In the genomic region with DNA sequence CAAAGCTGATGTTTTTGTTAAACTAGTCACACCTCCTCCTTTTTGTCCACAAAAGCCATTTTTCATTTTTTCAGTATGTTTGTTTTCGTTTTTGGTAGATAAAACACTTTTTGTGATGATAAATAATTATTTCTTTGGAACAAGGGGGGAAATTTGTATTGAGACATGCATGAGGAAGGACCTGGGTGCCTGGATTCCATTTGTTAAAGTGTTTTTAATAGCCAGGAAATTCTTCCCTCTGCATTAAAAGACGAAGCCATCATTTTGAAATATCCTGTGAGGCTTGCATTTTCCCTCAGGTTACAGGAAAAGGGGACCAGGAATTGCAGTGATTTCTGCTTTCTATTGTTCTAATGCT, we compare ENCODE assay signal across 15 cellular contexts. TPM values are rescaled to one million over a fixed set of nuclear protein-coding genes. Genes with fewer than 3 reads are reported as not detected.
A peak's percentile ranks its signal among the peaks of the same experiment; 100 is the strongest.
DNase-seq lines count a peak whose midpoint lies in the region; ATAC-seq, FAIRE-seq and TF ChIP-seq lines count a peak whose summit lies in the region.
"Had no signal": no experiment of that assay in that cellular context is flagged by ENCODE, and none has a peak within 500 bp of the region (broad histone marks: within the 10 kb centered on the region; RNA-seq: fewer than 3 reads in every experiment).

No MANE protein-coding gene starts in this region.

- H3K9me2 ChIP-seq in PC-3 (replicated peaks; ENCODE audit: low read length) = no peaks in the 10 kb centered on the region

- H3K27ac ChIP-seq in HepG2 (ENCODE audit: extremely low read length, insufficient read depth, low read length) = no peak overlapping the region
- no peak overlapping the region for H3K27ac ChIP-seq in right lobe of liver
- H3K27ac ChIP-seq in PC-3 (ENCODE audit: low read length) = no peak overlapping the region
- H3K27ac ChIP-seq in lower lobe of right lung = peak overlapping the region; percentile 21
- H3K27ac ChIP-seq in tibial artery = peak overlapping the region; percentile 11 to 12
- H3K27ac ChIP-seq: ovary, WERI-Rb-1 had no signal

- ATAC-seq in HepG2 (no peak), right lobe of liver (no peak), PC-3 (no peak), lower lobe of right lung (no peak)

- POLR2A ChIA-PET in HepG2 (lab: Yijun Ruan, JAX) (interaction anchor here (0.7 to 6.9 kb wide), 7 partner anchors 9 to 576 kb away, joined by 3 to 225 read pairs (median 7); partner anchors contain the start of genes CYP20A1 and RAPH1), PC-3 (lab: Charles Lee; ENCODE audit: unreplicated experiment) (no interaction called here)

- H3K79me2 ChIP-seq in HepG2 (ENCODE audit: insufficient read depth, low read length) (no peaks in the 10 kb centered on the region), PC-3 (ENCODE audit: low read length) (no peaks in the 10 kb centered on the region)

- TF ChIP-seq CTCF in HepG2 (CRISPR knock-in tag; IDR thresholded peaks at IDR 0.05) (no peak), right lobe of liver (IDR thresholded peaks at IDR 0.05) (no peak), PC-3 (conservative IDR thresholded peaks at IDR 0.05; ENCODE audit: low read depth, low read length) (no peak; the same call in 1 of the 2 replicates), lower lobe of right lung (IDR thresholded peaks at IDR 0.05) (no peak), tibial artery (IDR thresholded peaks at IDR 0.05) (no peak), D721Med (IDR thresholded peaks at IDR 0.05; ENCODE audit: insufficient read depth, missing control alignments) (no peak)

- H3K4me3 ChIP-seq in HepG2 (replicated peaks in 1 of 3; ENCODE audit: insufficient read depth in 1 of 3, low read depth in 2 of 3, low read length in 3 of 3) (no peak overlapping the region), right lobe of liver (no peak overlapping the region), PC-3 (ENCODE audit: low read length) (no peak overlapping the region), lower lobe of right lung (no peak overlapping the region), tibial artery (no peak overlapping the region)
- H3K4me3 ChIP-seq: gastrocnemius medialis, ovary, stomach had no signal

- BruUV-seq in HepG2 (replicated peaks; lab: Mats Ljungman, UMichigan) = no TSS peak
- no TSS peak for BruUV-seq in PC-3 (replicated peaks; lab: Mats Ljungman, UMichigan)

- H3K4me2 ChIP-seq in HepG2 (ENCODE audit: low read depth, low read length) (peak overlapping the region; percentile 73), PC-3 (ENCODE audit: low read length) (peak overlapping the region; percentile 88)

- H3K9me3 ChIP-seq in HepG2 (ENCODE audit: low read length) (no peaks in the 10 kb centered on the region), right lobe of liver (no peaks in the 10 kb centered on the region), PC-3 (ENCODE audit: low read length) (no peaks in the 10 kb centered on the region), lower lobe of right lung (no peaks in the 10 kb centered on the region), tibial artery (no peaks in the 10 kb centered on the region)
- H3K9me3 ChIP-seq: gastrocnemius medialis, ovary, stomach had no signal

- H3K9ac ChIP-seq in HepG2 (ENCODE audit: insufficient read depth, low read depth, low read length) (no peak overlapping the region), PC-3 (ENCODE audit: low read length) (no peak overlapping the region)

- CTCF ChIA-PET in HepG2 (lab: Yijun Ruan, JAX; ENCODE audit: low intra/inter-chr PET ratio, low total read pairs) (interaction anchor here (1.3 to 2.9 kb wide), 4 partner anchors 95 to 590 kb away, joined by 4 to 17 read pairs (median 7); no protein-coding TSS in a partner anchor), PC-3 (lab: Charles Lee) (interaction anchor here (0.6 to 1.2 kb wide), 3 partner anchors 166 to 681 kb away, joined by 3 to 8 read pairs (median 4); no protein-coding TSS in a partner anchor)

- TF ChIP-seq POLR2A in HepG2 (IDR thresholded peaks at IDR 0.05; ENCODE audit: insufficient read depth in 1 of 2, low read depth in 2 of 2, low read length in 2 of 2) (no peak), right lobe of liver (IDR thresholded peaks at IDR 0.05) (no peak)

- no peak for FAIRE-seq in HepG2 (lab: Jason Lieb, UNC)
- no peak for FAIRE-seq in D721Med (lab: Jason Lieb, UNC)

- H3K4me1 ChIP-seq in HepG2 (ENCODE audit: insufficient read depth, low read length) = peaks cover 87% of the 10 kb centered on the region
- peaks cover 0 to 45% (median 7%) of the 10 kb centered on the region in 4 donors for H3K4me1 ChIP-seq in right lobe of liver
- H3K4me1 ChIP-seq in PC-3 (ENCODE audit: insufficient read depth, low read length) = peaks cover 28% of the 10 kb centered on the region
- H3K4me1 ChIP-seq in lower lobe of right lung = peaks cover 47% of the 10 kb centered on the region
- peaks cover 0 to 29% (median 21%) of the 10 kb centered on the region in 4 donors for H3K4me1 ChIP-seq in tibial artery

- TF ChIP-seq EP300 in HepG2 (IDR thresholded peaks at IDR 0.05; ENCODE audit: low read depth in 2 of 2, low read length in 2 of 2) (no peak), HepG2 (CRISPR knock-in tag; IDR thresholded peaks at IDR 0.05; ENCODE audit: borderline replicate concordance) (no peak)

- H3K27me3 ChIP-seq in HepG2 (ENCODE audit: control insufficient read depth in 1 of 2, insufficient read depth in 2 of 2, low read length in 2 of 2) (no peaks in the 10 kb centered on the region), right lobe of liver (no peaks in the 10 kb centered on the region), PC-3 (ENCODE audit: low read length) (no peaks in the 10 kb centered on the region), lower lobe of right lung (ENCODE audit: low read depth) (no peaks in the 10 kb centered on the region), tibial artery (no peaks in the 10 kb centered on the region)
- H3K27me3 ChIP-seq: gastrocnemius medialis, ovary, stomach had no signal

- in situ Hi-C loops in HepG2 (cut with HindIII; ENCODE audit: extremely low pct_ligation_motif_present, low pct_unique_long_range_greater_than_20kb) = loop anchor here (5.0 to 25.0 kb wide), 5 partner anchors 161 to 1228 kb away; partner anchors contain the start of gene CYP20A1

- intact Hi-C loops in HepG2 (cut with micrococcal nuclease; ENCODE audit: unreplicated experiment) = loop anchor here (1.0 to 10.0 kb wide), 8 partner anchors 92 to 1241 kb away; no protein-coding TSS in a partner anchor
- intact Hi-C loops in right lobe of liver (cut with DNase I) = no loop called here
- intact Hi-C loops in PC-3 (cut with micrococcal nuclease) = loop anchor here (1.0 to 5.0 kb wide), 5 partner anchors 33 to 1243 kb away; no protein-coding TSS in a partner anchor
- intact Hi-C loops in lower lobe of right lung (cut with DNase I) = no loop called here
- intact Hi-C loops in tibial artery (cut with DNase I; ENCODE audit: low total_unique reads) = loop anchor here (5.0 to 10.0 kb wide), 2 partner anchors 161 to 333 kb away; no protein-coding TSS in a partner anchor

- no peaks in the 10 kb centered on the region for H3F3A ChIP-seq in PC-3 (ENCODE audit: low read length, unreplicated experiment)

- H3K36me3 ChIP-seq in HepG2 (replicated peaks in 1 of 2; ENCODE audit: control insufficient read depth in 1 of 2, insufficient read depth in 2 of 2, low read length in 2 of 2) (no peaks in the 10 kb centered on the region), right lobe of liver (no peaks in the 10 kb centered on the region), PC-3 (ENCODE audit: low read depth, low read length) (no peaks in the 10 kb centered on the region), lower lobe of right lung (no peaks in the 10 kb centered on the region), tibial artery (no peaks in the 10 kb centered on the region)
- H3K36me3 ChIP-seq: gastrocnemius medialis, ovary, stomach, WERI-Rb-1 had no signal

- H2AFZ ChIP-seq in HepG2 (ENCODE audit: low read length) (no peak overlapping the region), PC-3 (ENCODE audit: low read length) (peak overlapping the region; percentile 87)

- DNase-seq in HepG2 (ENCODE audit: low spot score) = no peak
- DNase-seq in right lobe of liver = no peak
- DNase-seq in PC-3 = no peak
- no peak for DNase-seq in lower lobe of right lung
- no peak for DNase-seq in tibial artery
- no peak for DNase-seq in D721Med (ENCODE audit: insufficient read length, low spot score)
- DNase-seq in NCI-H1048 (lab: John Stamatoyannopoulos, UW) = no peak
- DNase-seq in NCI-H524 treated with DMSO at 0.1 percent for 48 hours (lab: John Stamatoyannopoulos, UW) = no peak

- H4K20me1 ChIP-seq in HepG2 (ENCODE audit: insufficient read depth, low read length) = no peaks in the 10 kb centered on the region
- H4K20me1 ChIP-seq in PC-3 (ENCODE audit: low read length) = no peaks in the 10 kb centered on the region

- 5% methylated on average over 2 of the region's 2 CpGs for WGBS in HepG2 (ENCODE audit: low lambda C conversion rate)
- 0% methylated on average over 2 of the region's 2 CpGs for WGBS in right lobe of liver (ENCODE audit: insufficient coverage, low coverage, low lambda C conversion rate, missing lambda C conversion rate)

- no peak for TF ChIP-seq RAD21 in HepG2 (CRISPR knock-in tag; IDR thresholded peaks at IDR 0.05)

RNA-seq across cellular contexts. Expression of gene CTLA4, which starts 52.1 kb away (rescaled TPM):
- total RNA-seq in HepG2 (2016; rRNA removed; fragmentation: Illumina TruSeq; extraction: Trizol) (not detected in 2 replicates), right lobe of liver (not detected), PC-3 (2014; rRNA removed) (not detected in 2 replicates), lower lobe of right lung (0.86 TPM)
- total RNA-seq in HepG2 (2016; cell fraction: cytosol; rRNA removed; fragmentation: Illumina TruSeq; extraction: Trizol; ENCODE audit: low read depth) = not detected in 2 replicates
- 0.04 TPM in 1 of 2 replicates, not detected in the other for total RNA-seq in HepG2 (2016; cell fraction: insoluble cytoplasmic fraction; rRNA removed; fragmentation: Illumina TruSeq; extraction: Trizol)
- total RNA-seq in HepG2 (2016; cell fraction: membrane; rRNA removed; fragmentation: Illumina TruSeq; extraction: Trizol) = not detected in 2 replicates
- total RNA-seq in HepG2 (2016; cell fraction: nucleus; rRNA removed; fragmentation: Illumina TruSeq; extraction: Trizol) = not detected in 2 replicates
- polyA plus RNA-seq in HepG2 (2011; rRNA removed) = 0.16 TPM in 1 of 2 replicates, not detected in the other
- polyA plus RNA-seq in HepG2 (2011; cell fraction: cytosol; rRNA removed) = not detected in 2 replicates
- polyA plus RNA-seq in HepG2 (2011; cell fraction: nucleus; rRNA removed) = 0.32 and 0.40 TPM in 2 replicates
- polyA plus RNA-seq in HepG2 (2012) = 0.15 TPM in 1 of 2 replicates, not detected in the other
- not detected in 2 replicates for polyA plus RNA-seq in HepG2 (2016; cell fraction: cytosol; fragmentation: Illumina TruSeq; extraction: Trizol; ENCODE audit: low read depth)
- 0.14 TPM in 1 of 2 replicates, not detected in the other for polyA plus RNA-seq in HepG2 (2016; cell fraction: insoluble cytoplasmic fraction; fragmentation: Illumina TruSeq; extraction: Trizol; ENCODE audit: low read depth)
- not detected in 2 replicates for polyA plus RNA-seq in HepG2 (2016; cell fraction: membrane; fragmentation: Illumina TruSeq; extraction: Trizol; ENCODE audit: low read depth)
- polyA plus RNA-seq in HepG2 (2016; cell fraction: nucleus; fragmentation: Illumina TruSeq; extraction: Trizol; ENCODE audit: insufficient read depth, low read depth) = 0.31 TPM in 1 of 2 replicates, not detected in the other
- not detected in 2 replicates for polyA minus RNA-seq in HepG2 (2011; rRNA and poly(A)+ RNA removed; ENCODE audit: low replicate concordance)
- not detected in 2 replicates for polyA minus RNA-seq in HepG2 (2011; cell fraction: cytosol; rRNA and poly(A)+ RNA removed)
- not detected in 2 replicates for polyA minus RNA-seq in HepG2 (2011; cell fraction: nucleus; rRNA and poly(A)+ RNA removed)
- total RNA-seq: cardiac septum, Daoy, gastrocnemius medialis had no signal
- polyA plus RNA-seq: BJ had no signal

Comparison
In these comparisons a context has a peak if more than half of its experiments do, and no peak if none do; other contexts are left out.
1. intact Hi-C loops: an anchor here in HepG2 (1.0 to 10.0 kb wide), PC-3 (1.0 to 5.0 kb wide) and tibial artery (5.0 to 10.0 kb wide); none called in right lobe of liver and lower lobe of right lung.
2. H3K27ac ChIP-seq: peak in lower lobe of right lung (single experiment) and tibial artery (2 of 2); none in HepG2 (single experiment), right lobe of liver (0 of 3) and PC-3 (single experiment).